8 cellular contexts compared by ENCODE assay signal in the genomic region with DNA sequence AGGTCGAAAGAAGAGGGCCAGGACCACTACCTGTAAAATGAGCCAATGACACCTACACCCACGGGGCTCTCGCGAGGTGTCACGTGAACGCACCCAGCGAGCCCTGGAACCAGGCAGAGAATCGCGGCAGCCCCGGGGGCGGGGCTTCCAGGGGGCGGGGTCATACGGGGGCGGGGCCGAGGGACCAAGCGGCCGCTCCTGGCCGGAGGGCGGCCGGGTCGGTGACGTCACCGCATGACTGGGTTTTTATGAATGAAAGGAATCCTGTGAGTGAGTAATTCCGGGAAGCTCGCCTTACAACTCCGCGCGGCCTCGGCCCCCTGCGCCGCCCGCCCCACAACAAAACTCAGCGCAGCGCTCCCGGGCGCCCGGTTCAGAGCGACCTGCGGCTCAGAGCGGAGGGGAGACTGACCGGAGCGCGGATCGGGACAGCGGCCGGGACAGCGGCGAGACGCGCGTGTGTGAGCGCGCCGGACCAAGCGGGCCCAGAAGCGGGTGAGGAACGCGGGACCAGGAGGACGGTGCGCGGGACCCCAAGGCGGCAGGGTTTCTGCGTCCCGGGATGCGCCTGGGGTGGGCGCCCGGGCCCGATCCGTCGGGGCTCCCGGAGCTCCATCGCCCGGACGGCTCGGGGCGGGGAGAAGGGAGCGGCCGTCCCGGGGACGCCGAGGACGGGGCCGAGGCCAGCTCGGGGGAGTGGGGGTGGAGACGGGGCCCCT. TPM values are rescaled to one million over a fixed set of nuclear protein-coding genes. Genes with fewer than 3 reads are reported as not detected.
DNase-seq lines count a peak whose midpoint lies in the region; ATAC-seq and TF ChIP-seq lines count a peak whose summit lies in the region.

Gene MAFF, plus strand, starts transcription at position 277 of the 719 bp plus-strand sequence. CDS start 11,860 bp downstream, outside the sequence.

- H3K36me3 ChIP-seq in Karpas-422 (ENCODE audit: insufficient read depth, low read length) (no peaks in the 10 kb centered on the region), RWPE2 (ENCODE audit: low read depth) (0 out of 2 replicates have a peak, but pooled peaks cover 6% of the 10 kb centered on the region)

- H3K27ac ChIP-seq in Karpas-422 (ENCODE audit: low read length): no peak within 1 kb of the TSS
- peak within 1 kb of the TSS; percentile 91 for H3K27ac ChIP-seq in RWPE2 (ENCODE audit: poor library complexity, severe bottlenecking)

- H3K36me3 Mint-ChIP-seq in nephron (ENCODE audit: low read depth): no peaks in the 10 kb centered on the region

- H3K4me1 ChIP-seq in Karpas-422 (ENCODE audit: low read length) (peaks cover 37% of the 10 kb centered on the region), RWPE2 (ENCODE audit: insufficient read depth, poor library complexity, severe bottlenecking) (peaks cover 7% of the 10 kb centered on the region)

- H3K4me3 Mint-ChIP-seq in nephron: peak within 1 kb of the TSS; percentile 86 to 91 (median 87)

- no peaks in the 10 kb centered on the region for H3K9me3 Mint-ChIP-seq in nephron

- peak within 1 kb of the TSS; percentile 83 for H2AFZ ChIP-seq in Karpas-422 (ENCODE audit: low read length)

- H3K4me2 ChIP-seq in Karpas-422 (ENCODE audit: low read depth, low read length, poor library complexity, severe bottlenecking): peak within 1 kb of the TSS; percentile 83

- peak; percentile 41 for ATAC-seq in GM21576 (IDR thresholded peaks at IDR 0.05; ENCODE audit: unreplicated experiment)
- ATAC-seq in RWPE2 (ENCODE audit: low read depth): peak; percentile 76

- DNase-seq in DMS153 (lab: John Stamatoyannopoulos, UW) (peak; percentile 92), Karpas-422 (peak; percentile 96), RWPE2 (ENCODE audit: low spot score) (peak; percentile 90), fibroblast of the aortic adventitia (ENCODE audit: low read depth) (peak; percentile 97)
- DNase-seq in activated effector memory CD4-positive, alpha-beta T cell treated with anti-CD3 and anti-CD28 coated beads, Interleukin-2, amount 50 U/mL, for 16 hours: peak; percentile 95
- DNase-seq in stimulated activated naive CD4-positive, alpha-beta T cell treated with Interleukin-2 at 50 U/mL for 16 hours (lab: John Stamatoyannopoulos, UW): peak; percentile 85

- H3K4me1 Mint-ChIP-seq in nephron: peaks cover 22% of the 10 kb centered on the region

- peak within 1 kb of the TSS; percentile 67 for H3K9ac ChIP-seq in Karpas-422 (ENCODE audit: low read length)

- H3K27ac Mint-ChIP-seq in nephron: peak within 1 kb of the TSS; percentile 9 to 52 (median 11)

- H3K9me2 ChIP-seq in Karpas-422 (replicated peaks; ENCODE audit: insufficient read depth, low read length): no peaks in the 10 kb centered on the region

- H3K4me3 ChIP-seq in Karpas-422 (ENCODE audit: low read length) (peak within 1 kb of the TSS; percentile 73), RWPE2 (ENCODE audit: severe bottlenecking) (peak within 1 kb of the TSS; percentile 71), fibroblast of the aortic adventitia (ENCODE audit: low read depth, low read length) (peak within 1 kb of the TSS; percentile 90)

- H3K27me3 Mint-ChIP-seq in nephron (ENCODE audit: low read depth): peaks cover 10% of the 10 kb centered on the region

- H4K20me1 ChIP-seq in Karpas-422 (ENCODE audit: insufficient read depth, low read depth, low read length): peaks cover 21% of the 10 kb centered on the region

- no peaks in the 10 kb centered on the region for H3K79me2 ChIP-seq in Karpas-422 (ENCODE audit: low read length)

- H3K9me3 ChIP-seq in Karpas-422 (ENCODE audit: low read length) (no peaks in the 10 kb centered on the region), RWPE2 (ENCODE audit: severe bottlenecking) (no peaks in the 10 kb centered on the region)

- no peaks in the 10 kb centered on the region for H3K27me3 ChIP-seq in Karpas-422 (ENCODE audit: low read length)
- H3K27me3 ChIP-seq in RWPE2 (ENCODE audit: insufficient read depth, poor library complexity, severe bottlenecking): no peaks in the 10 kb centered on the region

- TF ChIP-seq CTCF in RWPE2 (IDR thresholded peaks at IDR 0.05; ENCODE audit: poor library complexity, severe bottlenecking) (no peak), fibroblast of the aortic adventitia (IDR thresholded peaks at IDR 0.05; ENCODE audit: insufficient read depth, low read length) (no peak), nephron (IDR thresholded peaks at IDR 0.05; ENCODE audit: unreplicated experiment in 3 of 3) (no peak)

RNA-seq across cellular contexts. Expression of gene MAFF, which starts in this region (rescaled TPM):
- total RNA-seq in Karpas-422 (2014; rRNA removed; shearing (Covaris generic); ENCODE audit: low replicate concordance): 2.9 and 9.0 TPM in 2 replicates
- total RNA-seq in fibroblast of the aortic adventitia (ENCODE audit: low replicate concordance): 21.8 and 33.7 TPM in 2 replicates
